9 cellular contexts compared by ENCODE assay signal in genomic region chr5:149962040-149962439, GRCh38. TPM values are rescaled to one million over a fixed set of nuclear protein-coding genes. Genes with fewer than 3 reads are reported as not detected.
A peak's percentile ranks its signal among the peaks of the same experiment; 100 is the strongest.
DNase-seq lines count a peak whose midpoint lies in the region; ATAC-seq, FAIRE-seq and TF ChIP-seq lines count a peak whose summit lies in the region.
"Had no signal": no experiment of that assay in that cellular context is flagged by ENCODE, and none has a peak within 500 bp of the region (broad histone marks: within the 10 kb centered on the region; RNA-seq: fewer than 3 reads in every experiment).

No MANE protein-coding gene starts in this region.

- no peaks in the 10 kb centered on the region for H3K36me3 ChIP-seq in BLaER1 treated with 17β-estradiol and CSF1 and Interleukin-3, amounts not matched to agents 10 nM and 100 nM
- H3K36me3 ChIP-seq in duodenal mucosa (ENCODE audit: control insufficient read depth in 1 of 2, insufficient read depth in 2 of 2, low read length in 2 of 2) (no peaks in the 10 kb centered on the region), thyroid gland (no peaks in the 10 kb centered on the region)

- peaks cover 0 to 7% (median 0%) of the 10 kb centered on the region in 11 experiments; a peak in 4 of 22 replicates for H4K20me1 ChIP-seq in BLaER1 treated with 17β-estradiol and CSF1 and Interleukin-3, amounts not matched to agents 10 nM and 100 nM

- H3K4me3 Mint-ChIP-seq in nephron progenitor cell = peak overlapping the region; percentile 87

- no peak for ATAC-seq in GM21381 (IDR thresholded peaks at IDR 0.05; ENCODE audit: unreplicated experiment)
- no peak for ATAC-seq in HG02885 (IDR thresholded peaks at IDR 0.05; ENCODE audit: poor library complexity, unreplicated experiment)

- H3K9ac ChIP-seq in BLaER1 treated with 17β-estradiol and CSF1 and Interleukin-3, amounts not matched to agents 10 nM and 100 nM = 0 out of 22 replicates have a peak overlapping the region, but pooled peaks of 1 of the 11 experiments have one; percentile 80
- no peak overlapping the region for H3K9ac ChIP-seq in duodenal mucosa (ENCODE audit: low read depth in 1 of 2, low read length in 2 of 2)

- no peaks in the 10 kb centered on the region for H3K27me3 ChIP-seq in BLaER1 treated with 17β-estradiol and CSF1 and Interleukin-3, amounts not matched to agents 10 nM and 100 nM
- H3K27me3 ChIP-seq in duodenal mucosa (ENCODE audit: control insufficient read depth in 1 of 2, insufficient read depth in 2 of 2, low read length in 2 of 2) = no peaks in the 10 kb centered on the region
- H3K27me3 ChIP-seq in thyroid gland = no peaks in the 10 kb centered on the region

- DNase-seq in GM13977 (ENCODE audit: low spot score) (peak; percentile 42), RCC 7860 (ENCODE audit: low spot score) (peak; percentile 64), nephron progenitor cell (no peak), thyroid gland (no peak)

- WGBS in thyroid gland, 2 donors = 70 to 76% methylated on average over 7 of the region's 7 CpGs

- in situ Hi-C loops in GM13977 (cut with MboI; ENCODE audit: low pct_unique_long_range_greater_than_20kb, low sequenced_read_pairs, unreplicated experiment) = no loop called here

- H3K9me3 Mint-ChIP-seq in nephron progenitor cell = no peaks in the 10 kb centered on the region
- H3K9me3 Mint-ChIP-seq: memory B cell had no signal

- H3K9me3 ChIP-seq in BLaER1 treated with 17β-estradiol and CSF1 and Interleukin-3, amounts not matched to agents 10 nM and 100 nM (replicated peaks in 1 of 11) = no peaks in the 10 kb centered on the region
- H3K9me3 ChIP-seq in duodenal mucosa (ENCODE audit: control insufficient read depth in 1 of 2, low read length in 2 of 2) (no peaks in the 10 kb centered on the region), thyroid gland (no peaks in the 10 kb centered on the region)

- no peak for TF ChIP-seq POLR2A in thyroid gland (IDR thresholded peaks at IDR 0.05)

- peak overlapping the region; percentile 80 to 99 (median 94); a peak in 20 of 22 replicates for H3K4me2 ChIP-seq in BLaER1 treated with 17β-estradiol and CSF1 and Interleukin-3, amounts not matched to agents 10 nM and 100 nM

- peaks cover 27 to 31% (median 28%) of the 10 kb centered on the region in 10 experiments for H3K4me1 ChIP-seq in BLaER1 treated with 17β-estradiol and CSF1 and Interleukin-3, amounts not matched to agents 10 nM and 100 nM
- H3K4me1 ChIP-seq in duodenal mucosa (ENCODE audit: control insufficient read depth in 1 of 2, insufficient read depth in 2 of 2, low read length in 2 of 2) = peaks cover 12 to 20% of the 10 kb centered on the region in 2 donors
- peaks cover 9 to 17% of the 10 kb centered on the region in 2 donors for H3K4me1 ChIP-seq in thyroid gland

- peak; percentile 58 for FAIRE-seq in RCC 7860 (lab: Jason Lieb, UNC)

- intact Hi-C loops in thyroid gland (cut with DNase I) = no loop called here

- H3K4me1 Mint-ChIP-seq in nephron progenitor cell = peaks cover 59% of the 10 kb centered on the region

- H3K27me3 Mint-ChIP-seq in nephron progenitor cell (ENCODE audit: low read depth, poor library complexity) = no peaks in the 10 kb centered on the region
- H3K27me3 Mint-ChIP-seq: memory B cell had no signal

- TF ChIP-seq CTCF in GM13977 (IDR thresholded peaks at IDR 0.05; ENCODE audit: extremely low read depth, insufficient read depth, missing control alignments) = peak; percentile 48
- TF ChIP-seq CTCF in nephron progenitor cell (IDR thresholded peaks at IDR 0.05) = peak; percentile 33
- peak in 1 of 6 experiments; percentile 26 for TF ChIP-seq CTCF in thyroid gland (IDR thresholded peaks at IDR 0.05)

- no peak overlapping the region for H3K27ac ChIP-seq in BLaER1 treated with 17β-estradiol and CSF1 and Interleukin-3, amounts not matched to agents 10 nM and 100 nM
- H3K27ac ChIP-seq in duodenal mucosa (ENCODE audit: low read depth, low read length) (no peak overlapping the region), thyroid gland (no peak overlapping the region)

- H3K27ac Mint-ChIP-seq in nephron progenitor cell = no peak overlapping the region

- peaks cover 5% of the 10 kb centered on the region for H3K36me3 Mint-ChIP-seq in nephron progenitor cell (ENCODE audit: low read depth)

- H3K4me3 ChIP-seq in BLaER1 treated with 17β-estradiol and CSF1 and Interleukin-3, amounts not matched to agents 10 nM and 100 nM = no peak overlapping the region
- H3K4me3 ChIP-seq in duodenal mucosa (ENCODE audit: low read depth in 1 of 2, low read length in 2 of 2) = peak overlapping the region; percentile 80 to 87
- H3K4me3 ChIP-seq in thyroid gland (replicated peaks in 1 of 3) = no peak overlapping the region

RNA-seq across cellular contexts. Expression of gene SLC26A2, which starts 1.5 kb away (rescaled TPM):
- total RNA-seq in thyroid gland = 10 to 100 TPM; 10.1 to 13.6 (median 12.8) TPM

RNA-seq across cellular contexts. Expression of gene PDE6A, which starts 17.4 kb away (rescaled TPM):
- total RNA-seq in thyroid gland = not detected

RNA-seq across cellular contexts. Expression of gene TIGD6, which starts 38.4 kb away (rescaled TPM):
- total RNA-seq in thyroid gland = 1 to 10 TPM; 6.4 to 7.9 (median 6.7) TPM

RNA-seq across cellular contexts. Expression of gene HMGXB3, which starts 38.5 kb away (rescaled TPM):
- total RNA-seq in thyroid gland = 10 to 100 TPM; 35.5 to 70.2 (median 41.1) TPM

Comparison
In these comparisons a context has a peak if more than half of its experiments do, and no peak if none do; other contexts are left out.
1. H3K4me3 ChIP-seq: peak in duodenal mucosa (2 of 2); none in BLaER1 treated with 17β-estradiol and CSF1 and Interleukin-3, amounts not matched to agents 10 nM and 100 nM (0 of 10) and thyroid gland (0 of 3).
2. DNase-seq: peak in GM13977 (single experiment) and RCC 7860 (single experiment); none in nephron progenitor cell (single experiment) and thyroid gland (0 of 2).